In genomic region chr1:183497218-183497617, GRCh38 we compare ENCODE assay signal across 18 cellular contexts.
"Had no signal": no experiment of that assay in that cellular context is flagged by ENCODE, and none has a peak within 500 bp of the region (broad histone marks: within the 10 kb centered on the region; RNA-seq: fewer than 3 reads in every experiment).

No MANE protein-coding gene starts in this region.

- H3K27me3 ChIP-seq: adrenal gland, breast epithelium, esophagus squamous epithelium, heart right ventricle, neural progenitor cell had no signal

- ATAC-seq: activated T-cell treated with anti-CD3 and anti-CD28 coated beads, Interleukin-2, amount 50 U/mL, for 72 hours; heart right ventricle; left ventricle myocardium superior had no signal

- H3K4me1 Mint-ChIP-seq: neural progenitor cell had no signal

- H3K4me3 ChIP-seq: adrenal gland, breast epithelium, esophagus squamous epithelium, heart right ventricle, neural progenitor cell had no signal

- H3K36me3 Mint-ChIP-seq: immature natural killer cell had no signal

- DNase-seq: activated CD4-positive, alpha-beta T cell treated with anti-CD3 and anti-CD28 coated beads, Interleukin-2, amount 10 ng/mL, durations not matched to agents 7 days and 5 days; activated gamma-delta T cell treated with Interleukin-2 at 50 U/mL for 16 hours; activated T-cell treated with anti-CD3 and anti-CD28 coated beads, Interleukin-2, amount 50 U/mL, for 72 hours; adrenal gland; cerebellar nuclear complex; effector CD4-positive, alpha-beta T cell; esophagus squamous epithelium; heart right ventricle; immature natural killer cell; left ventricle myocardium superior; stimulated activated CD4-positive, alpha-beta T cell treated with anti-CD3 and anti-CD28 coated beads, Interleukin-12 subunit alpha, Interleukin-12 subunit beta, amount 100 ng/mL, for 4 hours; stimulated activated CD4-positive, alpha-beta T cell treated with anti-CD3 and anti-CD28 coated beads, Interleukin-1b, Interleukin-23, amount 100 ng/mL, for 48 hours; stimulated activated CD8-positive, alpha-beta memory T cell treated with anti-CD3 and anti-CD28 coated beads, Interleukin-4, amount 100 ng/mL, for 48 hours; stimulated activated naive CD4-positive, alpha-beta T cell; T-helper 9 cell had no signal

- H3K4me1 ChIP-seq: adrenal gland, breast epithelium had no signal

- H3K27ac Mint-ChIP-seq: activated T-cell treated with anti-CD3 and anti-CD28 coated beads, Interleukin-2, amount 50 U/mL, for 72 hours; immature natural killer cell; neural progenitor cell; progenitor cell of endocrine pancreas had no signal

- H3K36me3 ChIP-seq: adrenal gland, breast epithelium, esophagus squamous epithelium, heart right ventricle, neural progenitor cell had no signal

- H3K9me3 ChIP-seq: adrenal gland, breast epithelium, esophagus squamous epithelium, heart right ventricle had no signal

- H3K9me3 Mint-ChIP-seq: activated CD4-positive, alpha-beta T cell treated with anti-CD3 and anti-CD28 coated beads, Interleukin-2, amount 10 ng/mL, durations not matched to agents 7 days and 5 days; activated T-cell treated with anti-CD3 and anti-CD28 coated beads, Interleukin-2, amount 50 U/mL, for 72 hours; immature natural killer cell had no signal

- H3K27ac ChIP-seq: adrenal gland, breast epithelium, esophagus squamous epithelium, heart right ventricle, neural progenitor cell had no signal

- H3K27me3 Mint-ChIP-seq: activated CD4-positive, alpha-beta T cell treated with anti-CD3 and anti-CD28 coated beads, Interleukin-2, amount 10 ng/mL, durations not matched to agents 7 days and 5 days; progenitor cell of endocrine pancreas had no signal

- H3K4me3 Mint-ChIP-seq: activated CD4-positive, alpha-beta T cell treated with anti-CD3 and anti-CD28 coated beads, Interleukin-2, amount 10 ng/mL, durations not matched to agents 7 days and 5 days; activated T-cell treated with anti-CD3 and anti-CD28 coated beads, Interleukin-2, amount 50 U/mL, for 72 hours; immature natural killer cell; neural progenitor cell had no signal
